In genomic region chr9:114395196-114395595, GRCh38 we compare ENCODE assay signal across 9 cellular contexts. TPM values are rescaled to one million over a fixed set of nuclear protein-coding genes. Genes with fewer than 3 reads are reported as not detected.
A peak's percentile ranks its signal among the peaks of the same experiment; 100 is the strongest.
DNase-seq lines count a peak whose midpoint lies in the region; TF ChIP-seq lines count a peak whose summit lies in the region.
"Had no signal": no experiment of that assay in that cellular context is flagged by ENCODE, and none has a peak within 500 bp of the region (broad histone marks: within the 10 kb centered on the region; RNA-seq: fewer than 3 reads in every experiment).

No MANE protein-coding gene starts in this region.

- no peak for TF ChIP-seq POLR2A in transverse colon (IDR thresholded peaks at IDR 0.05)

- H3K4me1 Mint-ChIP-seq in activated naive CD4-positive, alpha-beta T cell treated with anti-CD3 and anti-CD28 coated beads, Interleukin-2, amount 50 U/mL, for 24 hours, result peaks cover 74% of the 10 kb centered on the region
- peaks cover 65% of the 10 kb centered on the region for H3K4me1 Mint-ChIP-seq in activated naive CD8-positive, alpha-beta T cell treated with anti-CD3 and anti-CD28 coated beads for 36 hours
- H3K4me1 Mint-ChIP-seq in mesothelial cell of epicardium, result peaks cover 34% of the 10 kb centered on the region

- no peaks in the 10 kb centered on the region for H3K27me3 ChIP-seq in transverse colon

- peak overlapping the region; percentile 90 to 92 (median 91) for H3K27ac ChIP-seq in transverse colon
- H3K27ac ChIP-seq: C4-2B had no signal

- in situ Hi-C loops in transverse colon (cut with MboI; ENCODE audit: low pct_ligation_motif_present in 1 of 4, low pct_unique_long_range_greater_than_20kb in 1 of 4, low sequenced_read_pairs in 3 of 4), result no loop called here

- TF ChIP-seq CTCF in mesothelial cell of epicardium (IDR thresholded peaks at IDR 0.05; ENCODE audit: unreplicated experiment), result no peak
- TF ChIP-seq CTCF in transverse colon (IDR thresholded peaks at IDR 0.05), result no peak

- peak overlapping the region; percentile 95 for H3K4me3 Mint-ChIP-seq in activated naive CD4-positive, alpha-beta T cell treated with anti-CD3 and anti-CD28 coated beads, Interleukin-2, amount 50 U/mL, for 24 hours
- peak overlapping the region; percentile 65 for H3K4me3 Mint-ChIP-seq in activated naive CD8-positive, alpha-beta T cell treated with anti-CD3 and anti-CD28 coated beads for 36 hours
- H3K4me3 Mint-ChIP-seq in mesothelial cell of epicardium, result no peak overlapping the region

- peak overlapping the region; percentile 89 for H3K27ac Mint-ChIP-seq in activated naive CD4-positive, alpha-beta T cell treated with anti-CD3 and anti-CD28 coated beads, Interleukin-2, amount 50 U/mL, for 24 hours
- peak overlapping the region; percentile 63 for H3K27ac Mint-ChIP-seq in activated naive CD8-positive, alpha-beta T cell treated with anti-CD3 and anti-CD28 coated beads for 36 hours
- peak overlapping the region; percentile 78 for H3K27ac Mint-ChIP-seq in mesothelial cell of epicardium

- H3K36me3 ChIP-seq in transverse colon, result no peaks in the 10 kb centered on the region

- 25 to 50% methylated on average over 2 to 6 of the region's 6 CpGs for WGBS in transverse colon (ENCODE audit: low coverage in 1 of 2), 2 donors

- peaks cover 13 to 72% (median 62%) of the 10 kb centered on the region in 4 donors for H3K4me1 ChIP-seq in transverse colon

- no peaks in the 10 kb centered on the region for H3K9me3 Mint-ChIP-seq in activated naive CD4-positive, alpha-beta T cell treated with anti-CD3 and anti-CD28 coated beads, Interleukin-2, amount 50 U/mL, for 24 hours
- H3K9me3 Mint-ChIP-seq in activated naive CD8-positive, alpha-beta T cell treated with anti-CD3 and anti-CD28 coated beads for 36 hours, result no peaks in the 10 kb centered on the region
- H3K9me3 Mint-ChIP-seq in mesothelial cell of epicardium, result no peaks in the 10 kb centered on the region

- intact Hi-C loops in transverse colon (cut with DNase I; ENCODE audit: low total_unique reads), result loop anchor here (5.0 to 10.0 kb wide), 2 partner anchors 50 to 637 kb away; no protein-coding TSS in a partner anchor

- H3K36me3 Mint-ChIP-seq in activated naive CD4-positive, alpha-beta T cell treated with anti-CD3 and anti-CD28 coated beads, Interleukin-2, amount 50 U/mL, for 24 hours, result peaks cover 4% of the 10 kb centered on the region
- H3K36me3 Mint-ChIP-seq in activated naive CD8-positive, alpha-beta T cell treated with anti-CD3 and anti-CD28 coated beads for 36 hours, result peaks cover 24% of the 10 kb centered on the region
- no peaks in the 10 kb centered on the region for H3K36me3 Mint-ChIP-seq in mesothelial cell of epicardium

- H3K27me3 Mint-ChIP-seq in activated naive CD4-positive, alpha-beta T cell treated with anti-CD3 and anti-CD28 coated beads, Interleukin-2, amount 50 U/mL, for 24 hours, result no peaks in the 10 kb centered on the region
- H3K27me3 Mint-ChIP-seq in activated naive CD8-positive, alpha-beta T cell treated with anti-CD3 and anti-CD28 coated beads for 36 hours, result no peaks in the 10 kb centered on the region
- no peaks in the 10 kb centered on the region for H3K27me3 Mint-ChIP-seq in mesothelial cell of epicardium (ENCODE audit: low read depth)

- no peak overlapping the region for H3K4me3 ChIP-seq in transverse colon

- H3K9me3 ChIP-seq in transverse colon, result no peaks in the 10 kb centered on the region

- DNase-seq in activated naive CD4-positive, alpha-beta T cell treated with anti-CD3 and anti-CD28 coated beads, Interleukin-2, amount 50 U/mL, for 16 hours, result no peak
- DNase-seq in activated naive CD8-positive, alpha-beta T cell treated with anti-CD3 and anti-CD28 coated beads for 36 hours, result no peak
- no peak for DNase-seq in mesothelial cell of epicardium (ENCODE audit: low spot score in 2 of 2, unreplicated experiment in 2 of 2)
- no peak for DNase-seq in transverse colon
- DNase-seq in epidermal melanocyte (ENCODE audit: insufficient read length, low spot score), result no peak
- no peak for DNase-seq in effector CD4-positive, alpha-beta T cell
- DNase-seq in amniotic stem cell (lab: John Stamatoyannopoulos, UW), result no peak

- no peak for TF ChIP-seq EP300 in transverse colon (IDR thresholded peaks at IDR 0.05; ENCODE audit: low read depth)

RNA-seq across cellular contexts. Expression of gene AKNA, which starts 7.4 kb away (rescaled TPM):
- total RNA-seq in activated naive CD8-positive, alpha-beta T cell treated with anti-CD3 and anti-CD28 coated beads for 36 hours, result 100 to 1,000 TPM; 129 to 130 TPM
- total RNA-seq in mesothelial cell of epicardium (19.6 to 24.0 TPM (median 23.1 TPM) in 3 replicates), transverse colon (10 to 100 TPM; 34.8 to 63.2 (median 48.6) TPM)
